Comparison of ENCODE assay signal across 13 cellular contexts in the genomic region with DNA sequence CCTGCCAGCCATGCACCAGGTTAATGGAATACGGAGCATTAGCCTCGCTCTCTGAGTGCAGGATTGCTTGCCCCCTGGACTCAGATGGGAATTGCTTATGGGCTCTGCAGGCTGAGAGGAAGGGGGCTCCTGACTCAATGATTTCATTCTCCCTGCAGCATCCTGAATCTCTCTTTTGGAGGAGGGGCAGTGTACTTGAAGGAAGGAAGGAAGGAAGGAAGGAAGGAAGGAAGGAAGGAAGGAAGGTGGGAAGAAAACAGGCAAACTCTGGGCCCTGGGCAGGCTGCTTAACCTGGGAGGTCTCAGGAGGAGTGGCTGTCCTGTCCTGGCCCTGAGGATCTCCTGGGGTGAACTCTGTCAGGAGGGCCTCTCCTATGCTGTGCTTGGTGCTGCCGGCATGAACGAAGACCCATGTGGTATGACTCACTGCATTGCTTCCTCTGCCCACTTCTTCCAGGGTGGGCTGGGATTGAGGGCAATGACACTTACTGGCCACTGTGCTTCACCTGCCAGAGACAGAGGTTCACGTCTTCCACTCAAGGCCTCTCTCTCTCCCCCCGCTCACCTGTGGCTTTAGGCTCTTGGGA.
DNase-seq lines count a peak whose midpoint lies in the region; ATAC-seq, FAIRE-seq and TF ChIP-seq lines count a peak whose summit lies in the region.
"Had no signal": no experiment of that assay in that cellular context is flagged by ENCODE, and none has a peak within 500 bp of the region (broad histone marks: within the 10 kb centered on the region; RNA-seq: fewer than 3 reads in every experiment).

No MANE protein-coding gene starts in this region.

- no peaks in the 10 kb centered on the region for H4K20me1 ChIP-seq in BLaER1

- TF ChIP-seq CTCF in WERI-Rb-1 (IDR thresholded peaks at IDR 0.05; ENCODE audit: low read depth, low read length), result no peak
- TF ChIP-seq CTCF in spleen (IDR thresholded peaks at IDR 0.05 in 8 of 11, conservative IDR thresholded peaks at IDR 0.05 in 3 of 11), result no peak
- TF ChIP-seq CTCF in esophagus muscularis mucosa (IDR thresholded peaks at IDR 0.05), result no peak

- intact Hi-C loops in spleen (cut with DNase I; ENCODE audit: low total_unique reads) (no loop called here), esophagus muscularis mucosa (cut with DNase I) (no loop called here)

- TF ChIP-seq POLR2A in spleen (IDR thresholded peaks at IDR 0.05) (no peak), esophagus muscularis mucosa (IDR thresholded peaks at IDR 0.05; ENCODE audit: low read depth) (no peak)

- DNase-seq in WERI-Rb-1, result peak; percentile 37
- peak; percentile 55 for DNase-seq in mesenteric fat pad (ENCODE audit: low spot score)
- DNase-seq in spleen, result peak; percentile 10
- no peak for DNase-seq in frontal cortex (ENCODE audit: low spot score in 2 of 2)
- DNase-seq in esophagus muscularis mucosa (ENCODE audit: extremely low spot score), result no peak
- DNase-seq: AML-193, C1 segment of cervical spinal cord, Calu3, DMS 273 treated with DMSO at 0.1 percent for 48 hours had no signal

- peak overlapping the region; percentile 26 for H3K4me2 ChIP-seq in BLaER1

- no peak for TF ChIP-seq EP300 in esophagus muscularis mucosa (IDR thresholded peaks at IDR 0.05)

- no peak for FAIRE-seq in frontal cortex (lab: Jason Lieb, UNC)

- 67 to 91% (median 76%) methylated on average over 6 of the region's 6 CpGs for WGBS in spleen, 5 donors
- WGBS in esophagus muscularis mucosa, result 67% methylated on average over 6 of the region's 6 CpGs

- no peaks in the 10 kb centered on the region; the same call in 1 of the 2 replicates for H3K27me3 ChIP-seq in BLaER1
- no peaks in the 10 kb centered on the region for H3K27me3 ChIP-seq in WERI-Rb-1 (ENCODE audit: insufficient read depth, low read depth, severe bottlenecking)
- peaks cover 0 to 65% (median 0%) of the 10 kb centered on the region in 7 donors for H3K27me3 ChIP-seq in spleen (replicated peaks in 1 of 7)
- H3K27me3 ChIP-seq in esophagus muscularis mucosa, result peaks cover 0 to 76% (median 0%) of the 10 kb centered on the region in 4 donors

- H3K9me3 ChIP-seq in BLaER1 (no peaks in the 10 kb centered on the region), WERI-Rb-1 (ENCODE audit: severe bottlenecking) (peaks cover 12% of the 10 kb centered on the region), spleen (peaks cover 0 to 9% (median 0%) of the 10 kb centered on the region in 8 donors), esophagus muscularis mucosa (peaks cover 0 to 9% (median 0%) of the 10 kb centered on the region in 4 donors)

- H3K36me3 ChIP-seq in BLaER1 (no peaks in the 10 kb centered on the region), WERI-Rb-1 (no peaks in the 10 kb centered on the region), spleen (no peaks in the 10 kb centered on the region), esophagus muscularis mucosa (no peaks in the 10 kb centered on the region)

- H3K27ac ChIP-seq in BLaER1 (no peak overlapping the region), WERI-Rb-1 (peak overlapping the region; percentile 89), spleen (no peak overlapping the region), esophagus muscularis mucosa (replicated peaks in 1 of 4) (no peak overlapping the region)
- H3K27ac ChIP-seq: 22Rv1 had no signal

- H3K9ac ChIP-seq in BLaER1, result no peak overlapping the region

- ATAC-seq in HG02885 (IDR thresholded peaks at IDR 0.05; ENCODE audit: poor library complexity, unreplicated experiment), result no peak
- ATAC-seq: HCT116 had no signal

- peaks cover 41% of the 10 kb centered on the region for H3K4me1 ChIP-seq in BLaER1
- no peaks in the 10 kb centered on the region for H3K4me1 ChIP-seq in spleen
- H3K4me1 ChIP-seq in esophagus muscularis mucosa, result no peaks in the 10 kb centered on the region

- no peak overlapping the region for H3K4me3 ChIP-seq in BLaER1
- H3K4me3 ChIP-seq in WERI-Rb-1 (ENCODE audit: low read depth, low read length), result no peak overlapping the region
- H3K4me3 ChIP-seq in spleen, result no peak overlapping the region
- no peak overlapping the region for H3K4me3 ChIP-seq in esophagus muscularis mucosa

Comparison
In these comparisons a context has a peak if more than half of its experiments do, and no peak if none do; other contexts are left out.
1. DNase-seq: peak in WERI-Rb-1 (single experiment), mesenteric fat pad (single experiment) and spleen (single experiment); none in frontal cortex (0 of 2) and esophagus muscularis mucosa (single experiment).